In genomic region chr16:58025351-58026138, GRCh38 we compare ENCODE assay signal across 8 cellular contexts. TPM values are rescaled to one million over a fixed set of nuclear protein-coding genes. Genes with fewer than 3 reads are reported as not detected.
A peak's percentile ranks its signal among the peaks of the same experiment; 100 is the strongest.
DNase-seq lines count a peak whose midpoint lies in the region; ATAC-seq and TF ChIP-seq lines count a peak whose summit lies in the region.

Gene MMP15 (plus strand): TSS chr16:58025754. CDS start chr16:58026351, 597 bp downstream.

- no peaks in the 10 kb centered on the region for H3K79me2 ChIP-seq in PC-3 (ENCODE audit: low read length)

- peak within 1 kb of the TSS; percentile 81 for H3K27ac Mint-ChIP-seq in activated T-helper 17 cell treated with anti-CD3 and anti-CD28 coated beads, Interleukin-2, amount 50 U/mL, for 72 hours
- peak within 1 kb of the TSS in 1 of 2 donors; percentile 62 for H3K27ac Mint-ChIP-seq in natural killer cell treated with Interleukin-12 subunit alpha and Interleukin-12 subunit beta and Interleukin-15 and Interleukin-18, amount 100 ng/mL, for 72 hours
- H3K27ac Mint-ChIP-seq in stimulated activated naive CD8-positive, alpha-beta T cell treated with anti-CD3 and anti-CD28 coated beads, Interleukin-15, Interleukin-2, amounts not matched to agents 100 ng/mL and 50 ng/mL, for 24 hours: peak within 1 kb of the TSS; percentile 63

- H3K9me3 Mint-ChIP-seq in activated T-helper 17 cell treated with anti-CD3 and anti-CD28 coated beads, Interleukin-2, amount 50 U/mL, for 72 hours: no peaks in the 10 kb centered on the region
- no peaks in the 10 kb centered on the region for H3K9me3 Mint-ChIP-seq in natural killer cell treated with Interleukin-12 subunit alpha and Interleukin-12 subunit beta and Interleukin-15 and Interleukin-18, amount 100 ng/mL, for 72 hours
- H3K9me3 Mint-ChIP-seq in stimulated activated naive CD8-positive, alpha-beta T cell treated with anti-CD3 and anti-CD28 coated beads, Interleukin-15, Interleukin-2, amounts not matched to agents 100 ng/mL and 50 ng/mL, for 24 hours: no peaks in the 10 kb centered on the region

- intact Hi-C loops in PC-3 (cut with micrococcal nuclease): loop anchor here (10.0 kb wide), 1 partner anchor 279 kb away; no protein-coding TSS in a partner anchor

- H3K27me3 ChIP-seq in PC-3 (ENCODE audit: low read length): no peaks in the 10 kb centered on the region

- TF ChIP-seq CTCF in PC-3 (conservative IDR thresholded peaks at IDR 0.05; ENCODE audit: low read depth, low read length) (no peak), fibroblast of the aortic adventitia (IDR thresholded peaks at IDR 0.05; ENCODE audit: insufficient read depth, low read length) (no peak)

- peaks cover 9% of the 10 kb centered on the region for H3K4me1 Mint-ChIP-seq in activated T-helper 17 cell treated with anti-CD3 and anti-CD28 coated beads, Interleukin-2, amount 50 U/mL, for 72 hours
- peaks cover 6 to 15% of the 10 kb centered on the region in 2 donors for H3K4me1 Mint-ChIP-seq in natural killer cell treated with Interleukin-12 subunit alpha and Interleukin-12 subunit beta and Interleukin-15 and Interleukin-18, amount 100 ng/mL, for 72 hours (ENCODE audit: low read depth in 2 of 2)
- H3K4me1 Mint-ChIP-seq in stimulated activated naive CD8-positive, alpha-beta T cell treated with anti-CD3 and anti-CD28 coated beads, Interleukin-15, Interleukin-2, amounts not matched to agents 100 ng/mL and 50 ng/mL, for 24 hours (ENCODE audit: low read depth): peaks cover 11% of the 10 kb centered on the region

- no peaks in the 10 kb centered on the region; the same call in 1 of the 2 replicates for H3K36me3 ChIP-seq in PC-3 (ENCODE audit: low read depth, low read length)

- ATAC-seq in HG03521 (IDR thresholded peaks at IDR 0.05; ENCODE audit: unreplicated experiment) (peak; percentile 45), PC-3 (peak; percentile 60)
- ATAC-seq in activated T-helper 17 cell treated with anti-CD3 and anti-CD28 coated beads, Interleukin-2, amount 50 U/mL, for 72 hours (replicated peaks): peak; percentile 82
- ATAC-seq in natural killer cell treated with Interleukin-12 subunit alpha and Interleukin-12 subunit beta and Interleukin-15 and Interleukin-18, amount 100 ng/mL, for 72 hours: peak; percentile 74 to 82

- POLR2A ChIA-PET in PC-3 (lab: Charles Lee; ENCODE audit: unreplicated experiment): no interaction called here

- H3F3A ChIP-seq in PC-3 (ENCODE audit: low read length, unreplicated experiment): no peaks in the 10 kb centered on the region

- no peaks in the 10 kb centered on the region for H3K27me3 Mint-ChIP-seq in activated T-helper 17 cell treated with anti-CD3 and anti-CD28 coated beads, Interleukin-2, amount 50 U/mL, for 72 hours
- H3K27me3 Mint-ChIP-seq in natural killer cell treated with Interleukin-12 subunit alpha and Interleukin-12 subunit beta and Interleukin-15 and Interleukin-18, amount 100 ng/mL, for 72 hours: peaks cover 0 to 8% of the 10 kb centered on the region in 2 donors
- peaks cover 26% of the 10 kb centered on the region for H3K27me3 Mint-ChIP-seq in stimulated activated naive CD8-positive, alpha-beta T cell treated with anti-CD3 and anti-CD28 coated beads, Interleukin-15, Interleukin-2, amounts not matched to agents 100 ng/mL and 50 ng/mL, for 24 hours

- no peak within 1 kb of the TSS for H3K9ac ChIP-seq in PC-3 (ENCODE audit: low read length)

- H3K4me3 ChIP-seq in PC-3 (ENCODE audit: low read length): peak within 1 kb of the TSS; percentile 69
- H3K4me3 ChIP-seq in fibroblast of the aortic adventitia (ENCODE audit: low read depth, low read length): peak within 1 kb of the TSS; percentile 65

- H3K9me2 ChIP-seq in PC-3 (replicated peaks; ENCODE audit: low read length): no peaks in the 10 kb centered on the region

- no peaks in the 10 kb centered on the region for H3K9me3 ChIP-seq in PC-3 (ENCODE audit: low read length)

- no peaks in the 10 kb centered on the region for H3K36me3 Mint-ChIP-seq in activated T-helper 17 cell treated with anti-CD3 and anti-CD28 coated beads, Interleukin-2, amount 50 U/mL, for 72 hours (ENCODE audit: low read depth)
- H3K36me3 Mint-ChIP-seq in natural killer cell treated with Interleukin-12 subunit alpha and Interleukin-12 subunit beta and Interleukin-15 and Interleukin-18, amount 100 ng/mL, for 72 hours: no peaks in the 10 kb centered on the region
- no peaks in the 10 kb centered on the region for H3K36me3 Mint-ChIP-seq in stimulated activated naive CD8-positive, alpha-beta T cell treated with anti-CD3 and anti-CD28 coated beads, Interleukin-15, Interleukin-2, amounts not matched to agents 100 ng/mL and 50 ng/mL, for 24 hours (ENCODE audit: low read depth)

- no peak within 1 kb of the TSS for H3K27ac ChIP-seq in PC-3 (ENCODE audit: low read length)

- no TSS peak for BruUV-seq in PC-3 (replicated peaks; lab: Mats Ljungman, UMichigan)

- CTCF ChIA-PET in PC-3 (lab: Charles Lee): interaction anchor here (0.6 to 1.3 kb wide), 2 partner anchors 96 to 571 kb away, joined by 5 to 7 read pairs; no protein-coding TSS in a partner anchor

- peak within 1 kb of the TSS; percentile 88 for H3K4me3 Mint-ChIP-seq in activated T-helper 17 cell treated with anti-CD3 and anti-CD28 coated beads, Interleukin-2, amount 50 U/mL, for 72 hours
- peak within 1 kb of the TSS; percentile 82 for H3K4me3 Mint-ChIP-seq in natural killer cell treated with Interleukin-12 subunit alpha and Interleukin-12 subunit beta and Interleukin-15 and Interleukin-18, amount 100 ng/mL, for 72 hours
- H3K4me3 Mint-ChIP-seq in stimulated activated naive CD8-positive, alpha-beta T cell treated with anti-CD3 and anti-CD28 coated beads, Interleukin-15, Interleukin-2, amounts not matched to agents 100 ng/mL and 50 ng/mL, for 24 hours: peak within 1 kb of the TSS; percentile 80

- H2AFZ ChIP-seq in PC-3 (ENCODE audit: low read length): peak within 1 kb of the TSS; percentile 84

- H3K4me2 ChIP-seq in PC-3 (ENCODE audit: low read length): peak within 1 kb of the TSS; percentile 89

- no peaks in the 10 kb centered on the region for H4K20me1 ChIP-seq in PC-3 (ENCODE audit: low read length)

- peaks cover 29% of the 10 kb centered on the region for H3K4me1 ChIP-seq in PC-3 (ENCODE audit: insufficient read depth, low read length)

- DNase-seq in SIG-M5 treated with dmso at 0.1 percent for 504 hours (lab: John Stamatoyannopoulos, UW; ENCODE audit: unreplicated experiment) (peak; percentile 41), SIG-M5 (lab: John Stamatoyannopoulos, UW) (no peak), PC-3 (peak; percentile 68), fibroblast of the aortic adventitia (ENCODE audit: low read depth) (peak; percentile 48)
- no peak for DNase-seq in natural killer cell treated with Interleukin-12 subunit alpha and Interleukin-12 subunit beta and Interleukin-15 and Interleukin-18, amount 100 ng/mL, for 72 hours (ENCODE audit: low spot score)

RNA-seq across cellular contexts. Expression of gene MMP15, which starts in this region (rescaled TPM):
- total RNA-seq in PC-3 (2014; rRNA removed) (6.3 and 9.4 TPM in 2 replicates), fibroblast of the aortic adventitia (ENCODE audit: low replicate concordance) (1.3 and 2.4 TPM in 2 replicates)
- total RNA-seq in activated T-helper 17 cell treated with anti-CD3 and anti-CD28 coated beads, Interleukin-2, amount 50 U/mL, for 72 hours: under 1 TPM; 0.19 to 0.29 TPM
- under 1 TPM in 1 of 2 donors, not detected in 1; 0.31 TPM for total RNA-seq in natural killer cell treated with Interleukin-12 subunit alpha and Interleukin-12 subunit beta and Interleukin-15 and Interleukin-18, amount 100 ng/mL, for 72 hours

Comparison
In these comparisons a context has a peak if more than half of its experiments do, and no peak if none do; other contexts are left out.
1. DNase-seq: peak in SIG-M5 treated with dmso at 0.1 percent for 504 hours (single experiment), PC-3 (single experiment) and fibroblast of the aortic adventitia (single experiment); none in SIG-M5 (single experiment) and natural killer cell treated with Interleukin-12 subunit alpha and Interleukin-12 subunit beta and Interleukin-15 and Interleukin-18, amount 100 ng/mL, for 72 hours (single experiment).
2. Peak in ATAC-seq in activated T-helper 17 cell treated with anti-CD3 and anti-CD28 coated beads, Interleukin-2, amount 50 U/mL, for 72 hours; RNA of the gene not detected or under 1 TPM.
3. Peak in ATAC-seq in natural killer cell treated with Interleukin-12 subunit alpha and Interleukin-12 subunit beta and Interleukin-15 and Interleukin-18, amount 100 ng/mL, for 72 hours; RNA of the gene not detected or under 1 TPM.
4. Peak in every context shown above with its lines, with median percentiles within 50 percentile points of each other: ATAC-seq and H3K4me3 Mint-ChIP-seq.